Comparison of ENCODE assay signal across 19 cellular contexts in genomic region chr5:178248750-178249149, GRCh38.
"Had no signal": no experiment of that assay in that cellular context is flagged by ENCODE, and none has a peak within 500 bp of the region (broad histone marks: within the 10 kb centered on the region; RNA-seq: fewer than 3 reads in every experiment).

No MANE protein-coding gene starts in this region.

- H3K27ac ChIP-seq: dorsolateral prefrontal cortex, epithelial cell of prostate, prostate gland, right atrium auricular region, suprapubic skin had no signal

- H3K27ac Mint-ChIP-seq: endodermal cell, mesothelial cell of epicardium had no signal

- H3K27me3 ChIP-seq: dorsolateral prefrontal cortex, right atrium auricular region, suprapubic skin had no signal

- H3K4me3 Mint-ChIP-seq: brain, endodermal cell, mesothelial cell of epicardium, neural crest cell had no signal

- FAIRE-seq: colon had no signal

- H3K27me3 Mint-ChIP-seq: activated CD4-positive, alpha-beta T cell treated with anti-CD3 and anti-CD28 coated beads, Interleukin-2, amount 10 ng/mL, durations not matched to agents 7 days and 5 days; activated naive CD8-positive, alpha-beta T cell; stimulated activated naive CD8-positive, alpha-beta T cell treated with anti-CD3 and anti-CD28 coated beads, Interleukin-15, Interleukin-2, amounts not matched to agents 100 ng/mL and 50 ng/mL, for 24 hours had no signal

- H3K9me3 Mint-ChIP-seq: activated CD4-positive, alpha-beta T cell treated with anti-CD3 and anti-CD28 coated beads, Interleukin-2, amount 10 ng/mL, durations not matched to agents 7 days and 5 days; brain; endodermal cell; mesothelial cell of epicardium; neural crest cell; stimulated activated naive CD8-positive, alpha-beta T cell treated with anti-CD3 and anti-CD28 coated beads, Interleukin-15, Interleukin-2, amounts not matched to agents 100 ng/mL and 50 ng/mL, for 24 hours had no signal

- H3K4me3 ChIP-seq: dorsolateral prefrontal cortex, lung, prostate gland, right atrium auricular region, suprapubic skin had no signal

- H3K36me3 Mint-ChIP-seq: activated naive CD8-positive, alpha-beta T cell; brain; mesothelial cell of epicardium had no signal

- H3K9me3 ChIP-seq: prostate gland, right atrium auricular region, suprapubic skin had no signal

- H3K4me1 Mint-ChIP-seq: mesothelial cell of epicardium, neural crest cell had no signal

- DNase-seq: anterior cingulate cortex; dorsolateral prefrontal cortex; endodermal cell; foreskin fibroblast; islet precursor cell; stimulated activated CD4-positive, alpha-beta T cell treated with anti-CD3 and anti-CD28 coated beads, Interleukin-2, amount 100 ng/mL, for 24 hours; trophoblast cell had no signal

- H3K36me3 ChIP-seq: prostate gland, right atrium auricular region, suprapubic skin had no signal
